1 cellular context compared by ENCODE assay signal in genomic region chr19:6272411-6272791, GRCh38.
TF ChIP-seq lines count a peak whose summit lies in the region.

No MANE protein-coding gene starts in this region.

TF ChIP-seq in GM23338, 12 proteins besides CTCF, POLR2A, EP300 and RAD21 (continued from another document):
- TF ChIP-seq EZH2 (IDR thresholded peaks at IDR 0.05; ENCODE audit: low read depth, unreplicated experiment), result no peak
- no peak for TF ChIP-seq ZNF462 (CRISPR knock-in tag; IDR thresholded peaks at IDR 0.05)
- no peak for TF ChIP-seq JUNB (IDR thresholded peaks at IDR 0.05; ENCODE audit: unreplicated experiment)
